1 cellular context compared by ENCODE assay signal in the genomic region with DNA sequence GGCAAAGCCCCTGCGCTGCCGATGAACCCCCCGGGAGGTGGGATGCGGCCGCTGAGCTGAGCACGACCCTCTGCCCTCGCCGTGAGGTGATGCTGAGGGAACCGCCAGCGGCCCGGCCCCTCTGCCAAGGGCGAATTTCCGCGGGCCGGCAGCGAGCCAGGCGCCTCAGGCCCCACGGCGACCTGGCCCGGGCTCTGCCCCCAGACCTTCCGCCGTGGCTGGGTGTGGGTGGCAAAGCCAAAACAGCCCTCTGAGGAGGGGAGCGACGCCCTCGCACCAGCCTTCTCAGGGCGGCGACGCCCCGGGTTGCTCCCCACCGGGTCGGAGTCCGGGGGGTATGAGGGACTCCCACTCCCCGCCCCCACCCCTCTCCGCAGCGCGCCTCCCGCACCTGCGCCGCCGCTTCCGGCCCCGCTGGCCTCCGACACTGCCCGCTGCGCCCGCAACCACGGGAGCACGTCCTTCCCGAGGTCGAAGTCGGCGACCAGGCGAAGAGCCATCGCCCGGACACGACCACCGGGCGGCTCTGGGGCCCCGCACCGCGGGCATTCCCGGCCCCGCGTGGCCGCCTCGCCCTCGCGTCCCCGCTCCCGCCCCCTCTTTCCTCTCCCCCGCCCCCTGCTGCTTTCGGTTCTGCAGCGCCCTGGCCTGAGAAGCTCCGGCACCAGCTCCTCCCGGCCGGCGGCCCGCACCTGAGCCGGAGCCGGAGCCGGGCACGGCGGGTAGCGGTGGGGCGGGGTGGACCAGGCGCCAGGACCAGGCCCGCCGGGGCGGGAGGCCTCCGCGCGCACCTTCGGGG.
TF ChIP-seq lines count a peak whose summit lies in the region.

A gene with protein sequence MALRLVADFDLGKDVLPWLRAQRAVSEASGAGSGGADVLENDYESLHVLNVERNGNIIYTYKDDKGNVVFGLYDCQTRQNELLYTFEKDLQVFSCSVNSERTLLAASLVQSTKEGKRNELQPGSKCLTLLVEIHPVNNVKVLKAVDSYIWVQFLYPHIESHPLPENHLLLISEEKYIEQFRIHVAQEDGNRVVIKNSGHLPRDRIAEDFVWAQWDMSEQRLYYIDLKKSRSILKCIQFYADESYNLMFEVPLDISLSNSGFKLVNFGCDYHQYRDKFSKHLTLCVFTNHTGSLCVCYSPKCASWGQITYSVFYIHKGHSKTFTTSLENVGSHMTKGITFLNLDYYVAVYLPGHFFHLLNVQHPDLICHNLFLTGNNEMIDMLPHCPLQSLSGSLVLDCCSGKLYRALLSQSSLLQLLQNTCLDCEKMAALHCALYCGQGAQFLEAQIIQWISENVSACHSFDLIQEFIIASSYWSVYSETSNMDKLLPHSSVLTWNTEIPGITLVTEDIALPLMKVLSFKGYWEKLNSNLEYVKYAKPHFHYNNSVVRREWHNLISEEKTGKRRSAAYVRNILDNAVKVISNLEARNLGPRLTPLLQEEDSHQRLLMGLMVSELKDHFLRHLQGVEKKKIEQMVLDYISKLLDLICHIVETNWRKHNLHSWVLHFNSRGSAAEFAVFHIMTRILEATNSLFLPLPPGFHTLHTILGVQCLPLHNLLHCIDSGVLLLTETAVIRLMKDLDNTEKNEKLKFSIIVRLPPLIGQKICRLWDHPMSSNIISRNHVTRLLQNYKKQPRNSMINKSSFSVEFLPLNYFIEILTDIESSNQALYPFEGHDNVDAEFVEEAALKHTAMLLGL (minus strand): TSS at position 528 of the 799 bp plus-strand sequence. CDS start 28 bp downstream, at position 500.

TF ChIP-seq in WTC11, 78 proteins besides CTCF, POLR2A, EP300 and RAD21 (continued from another document):
- no peak for TF ChIP-seq GRHL2 (CRISPR knock-in tag; IDR thresholded peaks at IDR 0.05; ENCODE audit: insufficient replicate concordance, severe bottlenecking)
- TF ChIP-seq, protein P1, sequence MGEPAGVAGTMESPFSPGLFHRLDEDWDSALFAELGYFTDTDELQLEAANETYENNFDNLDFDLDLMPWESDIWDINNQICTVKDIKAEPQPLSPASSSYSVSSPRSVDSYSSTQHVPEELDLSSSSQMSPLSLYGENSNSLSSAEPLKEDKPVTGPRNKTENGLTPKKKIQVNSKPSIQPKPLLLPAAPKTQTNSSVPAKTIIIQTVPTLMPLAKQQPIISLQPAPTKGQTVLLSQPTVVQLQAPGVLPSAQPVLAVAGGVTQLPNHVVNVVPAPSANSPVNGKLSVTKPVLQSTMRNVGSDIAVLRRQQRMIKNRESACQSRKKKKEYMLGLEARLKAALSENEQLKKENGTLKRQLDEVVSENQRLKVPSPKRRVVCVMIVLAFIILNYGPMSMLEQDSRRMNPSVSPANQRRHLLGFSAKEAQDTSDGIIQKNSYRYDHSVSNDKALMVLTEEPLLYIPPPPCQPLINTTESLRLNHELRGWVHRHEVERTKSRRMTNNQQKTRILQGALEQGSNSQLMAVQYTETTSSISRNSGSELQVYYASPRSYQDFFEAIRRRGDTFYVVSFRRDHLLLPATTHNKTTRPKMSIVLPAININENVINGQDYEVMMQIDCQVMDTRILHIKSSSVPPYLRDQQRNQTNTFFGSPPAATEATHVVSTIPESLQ (CRISPR knock-in tag; IDR thresholded peaks at IDR 0.05) = no peak
- no peak for TF ChIP-seq FOXJ3 (CRISPR knock-in tag; IDR thresholded peaks at IDR 0.05; ENCODE audit: borderline replicate concordance)
- TF ChIP-seq ARID4B (CRISPR knock-in tag; IDR thresholded peaks at IDR 0.05; ENCODE audit: borderline replicate concordance) = 0 out of 2 replicates have a peak, but pooled peaks have one; percentile 10
- TF ChIP-seq, protein P2, sequence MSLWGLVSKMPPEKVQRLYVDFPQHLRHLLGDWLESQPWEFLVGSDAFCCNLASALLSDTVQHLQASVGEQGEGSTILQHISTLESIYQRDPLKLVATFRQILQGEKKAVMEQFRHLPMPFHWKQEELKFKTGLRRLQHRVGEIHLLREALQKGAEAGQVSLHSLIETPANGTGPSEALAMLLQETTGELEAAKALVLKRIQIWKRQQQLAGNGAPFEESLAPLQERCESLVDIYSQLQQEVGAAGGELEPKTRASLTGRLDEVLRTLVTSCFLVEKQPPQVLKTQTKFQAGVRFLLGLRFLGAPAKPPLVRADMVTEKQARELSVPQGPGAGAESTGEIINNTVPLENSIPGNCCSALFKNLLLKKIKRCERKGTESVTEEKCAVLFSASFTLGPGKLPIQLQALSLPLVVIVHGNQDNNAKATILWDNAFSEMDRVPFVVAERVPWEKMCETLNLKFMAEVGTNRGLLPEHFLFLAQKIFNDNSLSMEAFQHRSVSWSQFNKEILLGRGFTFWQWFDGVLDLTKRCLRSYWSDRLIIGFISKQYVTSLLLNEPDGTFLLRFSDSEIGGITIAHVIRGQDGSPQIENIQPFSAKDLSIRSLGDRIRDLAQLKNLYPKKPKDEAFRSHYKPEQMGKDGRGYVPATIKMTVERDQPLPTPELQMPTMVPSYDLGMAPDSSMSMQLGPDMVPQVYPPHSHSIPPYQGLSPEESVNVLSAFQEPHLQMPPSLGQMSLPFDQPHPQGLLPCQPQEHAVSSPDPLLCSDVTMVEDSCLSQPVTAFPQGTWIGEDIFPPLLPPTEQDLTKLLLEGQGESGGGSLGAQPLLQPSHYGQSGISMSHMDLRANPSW (CRISPR knock-in tag; conservative IDR thresholded peaks at IDR 0.05; ENCODE audit: low read depth) = no peak
- no peak for TF ChIP-seq ZNF232 (CRISPR knock-in tag; IDR thresholded peaks at IDR 0.05)
- no peak for TF ChIP-seq CBFB (CRISPR knock-in tag; IDR thresholded peaks at IDR 0.05; ENCODE audit: low read depth)
- no peak for TF ChIP-seq AR (CRISPR knock-in tag; IDR thresholded peaks at IDR 0.05)
- 0 out of 2 replicates have a peak, but pooled peaks have one; percentile 20 for TF ChIP-seq HMGXB4 (CRISPR knock-in tag; IDR thresholded peaks at IDR 0.05)
- TF ChIP-seq, protein P3, sequence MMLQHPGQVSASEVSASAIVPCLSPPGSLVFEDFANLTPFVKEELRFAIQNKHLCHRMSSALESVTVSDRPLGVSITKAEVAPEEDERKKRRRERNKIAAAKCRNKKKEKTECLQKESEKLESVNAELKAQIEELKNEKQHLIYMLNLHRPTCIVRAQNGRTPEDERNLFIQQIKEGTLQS (CRISPR knock-in tag; conservative IDR thresholded peaks at IDR 0.05) = no peak
- no peak for TF ChIP-seq GTF2I (CRISPR knock-in tag; conservative IDR thresholded peaks at IDR 0.05)
- TF ChIP-seq, protein P4, sequence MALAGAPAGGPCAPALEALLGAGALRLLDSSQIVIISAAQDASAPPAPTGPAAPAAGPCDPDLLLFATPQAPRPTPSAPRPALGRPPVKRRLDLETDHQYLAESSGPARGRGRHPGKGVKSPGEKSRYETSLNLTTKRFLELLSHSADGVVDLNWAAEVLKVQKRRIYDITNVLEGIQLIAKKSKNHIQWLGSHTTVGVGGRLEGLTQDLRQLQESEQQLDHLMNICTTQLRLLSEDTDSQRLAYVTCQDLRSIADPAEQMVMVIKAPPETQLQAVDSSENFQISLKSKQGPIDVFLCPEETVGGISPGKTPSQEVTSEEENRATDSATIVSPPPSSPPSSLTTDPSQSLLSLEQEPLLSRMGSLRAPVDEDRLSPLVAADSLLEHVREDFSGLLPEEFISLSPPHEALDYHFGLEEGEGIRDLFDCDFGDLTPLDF (CRISPR knock-in tag; IDR thresholded peaks at IDR 0.05) = no peak
- no peak for TF ChIP-seq USF2 (CRISPR knock-in tag; IDR thresholded peaks at IDR 0.05)
- TF ChIP-seq ESRRA (CRISPR knock-in tag; IDR thresholded peaks at IDR 0.05; ENCODE audit: borderline replicate concordance) = no peak
- TF ChIP-seq JAZF1 (CRISPR knock-in tag; IDR thresholded peaks at IDR 0.05) = no peak
- no peak for TF ChIP-seq EMX1 (CRISPR knock-in tag; IDR thresholded peaks at IDR 0.05)
- TF ChIP-seq ZNF263 (CRISPR knock-in tag; IDR thresholded peaks at IDR 0.05; ENCODE audit: low read depth) = peak; percentile 24; the same call in 1 of the 2 replicates
- 0 out of 2 replicates have a peak, but pooled peaks have one; percentile 31 for TF ChIP-seq ZBTB43 (CRISPR knock-in tag; IDR thresholded peaks at IDR 0.05)
- TF ChIP-seq TP53 (CRISPR knock-in tag; IDR thresholded peaks at IDR 0.05) = no peak; the same call in 1 of the 2 replicates
- TF ChIP-seq, protein P5, sequence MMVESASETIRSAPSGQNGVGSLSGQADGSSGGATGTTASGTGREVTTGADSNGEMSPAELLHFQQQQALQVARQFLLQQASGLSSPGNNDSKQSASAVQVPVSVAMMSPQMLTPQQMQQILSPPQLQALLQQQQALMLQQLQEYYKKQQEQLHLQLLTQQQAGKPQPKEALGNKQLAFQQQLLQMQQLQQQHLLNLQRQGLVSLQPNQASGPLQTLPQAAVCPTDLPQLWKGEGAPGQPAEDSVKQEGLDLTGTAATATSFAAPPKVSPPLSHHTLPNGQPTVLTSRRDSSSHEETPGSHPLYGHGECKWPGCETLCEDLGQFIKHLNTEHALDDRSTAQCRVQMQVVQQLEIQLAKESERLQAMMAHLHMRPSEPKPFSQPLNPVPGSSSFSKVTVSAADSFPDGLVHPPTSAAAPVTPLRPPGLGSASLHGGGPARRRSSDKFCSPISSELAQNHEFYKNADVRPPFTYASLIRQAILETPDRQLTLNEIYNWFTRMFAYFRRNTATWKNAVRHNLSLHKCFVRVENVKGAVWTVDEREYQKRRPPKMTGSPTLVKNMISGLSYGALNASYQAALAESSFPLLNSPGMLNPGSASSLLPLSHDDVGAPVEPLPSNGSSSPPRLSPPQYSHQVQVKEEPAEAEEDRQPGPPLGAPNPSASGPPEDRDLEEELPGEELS (CRISPR knock-in tag; IDR thresholded peaks at IDR 0.05) = no peak
